In genomic region chr11:72591785-72592490, GRCh38 we compare ENCODE assay signal across 9 cellular contexts.
A peak's percentile ranks its signal among the peaks of the same experiment; 100 is the strongest.
DNase-seq lines count a peak whose midpoint lies in the region; ATAC-seq and TF ChIP-seq lines count a peak whose summit lies in the region.
"Had no signal": no experiment of that assay in that cellular context is flagged by ENCODE, and none has a peak within 500 bp of the region (broad histone marks: within the 10 kb centered on the region; RNA-seq: fewer than 3 reads in every experiment).

No MANE protein-coding gene starts in this region.

- ATAC-seq in HG03378 (IDR thresholded peaks at IDR 0.05; ENCODE audit: unreplicated experiment) (no peak), HG03520 (IDR thresholded peaks at IDR 0.05; ENCODE audit: unreplicated experiment) (no peak)

- H3K27me3 Mint-ChIP-seq in brain: peaks cover 72% of the 10 kb centered on the region

- H3K4me3 Mint-ChIP-seq in brain: peak overlapping the region in 3 of 5 experiments; percentile 49 to 70 (median 68)

- H3K9me3 Mint-ChIP-seq in brain: peaks cover 0 to 5% (median 0%) of the 10 kb centered on the region in 5 experiments

- DNase-seq in NCI-H1694 (lab: John Stamatoyannopoulos, UW) (peak; percentile 78), NCI-H226 (no peak), NCI-H748 treated with DMSO at 0.1 percent for 48 hours (lab: John Stamatoyannopoulos, UW) (no peak)
- peak; percentile 40 for DNase-seq in activated CD4-positive, alpha-beta T cell treated with anti-CD3 and anti-CD28 coated beads for 1 hour
- DNase-seq in stimulated activated CD8-positive, alpha-beta memory T cell treated with anti-CD3 and anti-CD28 coated beads, Interleukin-4, amount 100 ng/mL, for 4 hours (ENCODE audit: low read depth in 2 of 2, low spot score in 1 of 2): peak; percentile 14 to 50
- DNase-seq: OCI-M1 had no signal

- peaks cover 5% of the 10 kb centered on the region for H3K36me3 Mint-ChIP-seq in brain

- H3K4me1 Mint-ChIP-seq in brain: peaks cover 62% of the 10 kb centered on the region

- peak overlapping the region; percentile 21 to 97 (median 60) for H3K27ac Mint-ChIP-seq in brain

- TF ChIP-seq CTCF in brain (conservative IDR thresholded peaks at IDR 0.05): no peak

Comparison
In these comparisons a context has a peak if more than half of its experiments do, and no peak if none do; other contexts are left out.
1. DNase-seq: peak in NCI-H1694 (single experiment), activated CD4-positive, alpha-beta T cell treated with anti-CD3 and anti-CD28 coated beads for 1 hour (single experiment) and stimulated activated CD8-positive, alpha-beta memory T cell treated with anti-CD3 and anti-CD28 coated beads, Interleukin-4, amount 100 ng/mL, for 4 hours (2 of 2); none in NCI-H226 (single experiment) and NCI-H748 treated with DMSO at 0.1 percent for 48 hours (single experiment).